ENCODE assay signal across 8 cellular contexts in genomic region chr10:97708976-97709745, GRCh38. TPM values are rescaled to one million over a fixed set of nuclear protein-coding genes. Genes with fewer than 3 reads are reported as not detected.
DNase-seq lines count a peak whose midpoint lies in the region; ATAC-seq and TF ChIP-seq lines count a peak whose summit lies in the region.

No MANE protein-coding gene starts in this region.

- H3K4me3 ChIP-seq in RWPE2 (ENCODE audit: severe bottlenecking), result no peak overlapping the region

- DNase-seq in Ammon's horn (ENCODE audit: low spot score) (peak; percentile 76), GM20000 (ENCODE audit: low spot score) (no peak), RWPE2 (ENCODE audit: low spot score) (no peak), cerebellar cortex (ENCODE audit: low spot score) (peak; percentile 72), left colon (peak; percentile 68 to 83)
- DNase-seq in stimulated activated CD4-positive, alpha-beta T cell treated with anti-CD3 and anti-CD28 coated beads, Interleukin-4, amount 100 ng/mL, for 1 hour, result peak; percentile 30

- H3K27me3 ChIP-seq in RWPE2 (ENCODE audit: insufficient read depth, poor library complexity, severe bottlenecking), result no peaks in the 10 kb centered on the region

- H3K9me3 ChIP-seq in RWPE2 (ENCODE audit: severe bottlenecking), result no peaks in the 10 kb centered on the region

- ATAC-seq in RWPE2 (ENCODE audit: low read depth), result peak; percentile 10; the same call in 1 of the 3 replicates
- ATAC-seq in left colon, result peak; percentile 34
- no peak for ATAC-seq in GM21515 (IDR thresholded peaks at IDR 0.05; ENCODE audit: unreplicated experiment)
- ATAC-seq in HG03378 (IDR thresholded peaks at IDR 0.05; ENCODE audit: unreplicated experiment), result no peak

- H3K27ac ChIP-seq in RWPE2 (ENCODE audit: poor library complexity, severe bottlenecking), result no peak overlapping the region

- intact Hi-C loops in left colon (cut with DNase I, micrococcal nuclease), result no loop called here

- peak; percentile 61 for TF ChIP-seq CTCF in GM20000 (IDR thresholded peaks at IDR 0.05; ENCODE audit: extremely low read depth, missing control alignments)
- peak; percentile 82 for TF ChIP-seq CTCF in RWPE2 (IDR thresholded peaks at IDR 0.05; ENCODE audit: poor library complexity, severe bottlenecking)

- peaks cover 2% of the 10 kb centered on the region for H3K4me1 ChIP-seq in RWPE2 (ENCODE audit: insufficient read depth, poor library complexity, severe bottlenecking)

- no peaks in the 10 kb centered on the region for H3K36me3 ChIP-seq in RWPE2 (ENCODE audit: low read depth)

RNA-seq across cellular contexts. Expression of gene MARVELD1, which starts 4.4 kb away (rescaled TPM):
- 10 to 100 TPM; 24.9 to 37.0 TPM for total RNA-seq in left colon

RNA-seq across cellular contexts. Expression of gene AVPI1, which starts 22.1 kb away (rescaled TPM):
- 10 to 100 TPM; 38.7 to 43.8 TPM for total RNA-seq in left colon

RNA-seq across cellular contexts. Expression of gene ZFYVE27, which starts 27.8 kb away (rescaled TPM):
- 10 to 100 TPM; 52.1 to 57.6 TPM for total RNA-seq in left colon

Comparison
In these comparisons a context has a peak if more than half of its experiments do, and no peak if none do; other contexts are left out.
1. DNase-seq: peak in Ammon's horn (single experiment), cerebellar cortex (single experiment), left colon (2 of 2) and stimulated activated CD4-positive, alpha-beta T cell treated with anti-CD3 and anti-CD28 coated beads, Interleukin-4, amount 100 ng/mL, for 1 hour (single experiment); none in GM20000 (single experiment) and RWPE2 (single experiment).
2. ATAC-seq: peak in RWPE2 (single experiment) and left colon (single experiment); none in GM21515 (single experiment) and HG03378 (single experiment).